20 cellular contexts compared by ENCODE assay signal in the genomic region with DNA sequence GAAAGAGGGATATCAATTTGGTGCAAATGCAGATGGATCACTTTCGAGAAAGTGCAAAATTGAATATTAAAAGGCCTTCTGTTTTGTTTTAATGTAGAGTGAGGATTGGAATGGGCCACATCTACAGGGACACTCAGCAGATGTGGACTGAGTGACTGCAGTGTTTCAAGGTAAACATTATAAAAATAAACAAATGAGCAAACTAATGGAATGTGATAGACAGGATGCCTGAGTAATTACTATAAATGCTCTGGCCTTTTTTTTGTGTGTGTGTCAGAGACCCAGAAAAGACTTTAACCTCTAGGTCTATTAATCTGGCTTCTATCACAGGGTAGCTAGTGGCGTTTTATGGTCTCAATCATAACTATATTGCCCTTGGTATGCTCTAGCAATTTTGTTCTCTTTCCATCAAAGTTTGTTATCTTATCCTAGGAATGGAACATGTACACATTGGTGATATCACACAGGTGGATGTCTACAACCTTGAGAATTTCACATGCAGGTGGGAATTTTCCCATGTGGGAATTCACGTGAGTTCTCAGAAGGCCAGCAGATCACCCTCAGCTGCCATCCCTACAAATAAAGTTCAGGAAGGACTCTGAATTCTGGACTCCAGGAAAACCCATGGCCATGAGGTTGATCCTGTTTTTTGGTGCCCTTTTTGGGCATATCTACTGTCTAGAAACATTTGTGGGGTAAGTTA. TPM values are rescaled to one million over a fixed set of nuclear protein-coding genes. Genes with fewer than 3 reads are reported as not detected.
"Had no signal": no experiment of that assay in that cellular context is flagged by ENCODE, and none has a peak within 500 bp of the region (broad histone marks: within the 10 kb centered on the region; RNA-seq: fewer than 3 reads in every experiment).

Gene CPA2 (plus strand): TSS at position 606 of the 703 bp plus-strand sequence. CDS start 19 bp downstream, at position 625.

- H3K27me3 ChIP-seq: foreskin keratinocyte, sigmoid colon, tibial artery, vagina had no signal

- H3K4me1 Mint-ChIP-seq: stimulated activated memory B cell treated with anti-CD40 and anti-IgM and Interleukin-4, amounts not matched to agents 10 μg/mL and 1 μg/mL and 100 μg/mL, for 72 hours had no signal

- H3K36me3 Mint-ChIP-seq: stimulated activated memory B cell treated with anti-CD40 and anti-IgM and Interleukin-4, amounts not matched to agents 10 μg/mL and 1 μg/mL and 100 μg/mL, for 72 hours had no signal

- H3K27ac Mint-ChIP-seq: activated T-helper 1 cell treated with anti-CD3 and anti-CD28 coated beads, Interleukin-12 subunit alpha, Interleukin-12 subunit beta, Interleukin-2, Interleukin-4 antibody, amounts not matched to agents 30 ng/mL and 10 ng/mL and 1 ng/mL, durations not matched to agents 14 hours and 24 hours and 36 hours; dendritic cell treated with granulocyte-macrophage colony-stimulating factor and Interleukin-4, amounts not matched to agents 40 ng/mL and 50 ng/mL, for 4 days; stimulated activated memory B cell treated with anti-CD40 and anti-IgM and Interleukin-4, amounts not matched to agents 10 μg/mL and 1 μg/mL and 100 μg/mL, for 72 hours had no signal

- H3K9me3 ChIP-seq: sigmoid colon, tibial artery, vagina had no signal

- H3K4me3 Mint-ChIP-seq: activated T-helper 1 cell treated with anti-CD3 and anti-CD28 coated beads, Interleukin-12 subunit alpha, Interleukin-12 subunit beta, Interleukin-2, Interleukin-4 antibody, amounts not matched to agents 30 ng/mL and 10 ng/mL and 1 ng/mL, durations not matched to agents 14 hours and 24 hours and 36 hours; dendritic cell treated with granulocyte-macrophage colony-stimulating factor and Interleukin-4, amounts not matched to agents 40 ng/mL and 50 ng/mL, for 4 days; stimulated activated memory B cell treated with anti-CD40 and anti-IgM and Interleukin-4, amounts not matched to agents 10 μg/mL and 1 μg/mL and 100 μg/mL, for 72 hours had no signal

- H3K4me3 ChIP-seq: sigmoid colon, tibial artery, vagina had no signal

- H3K9me3 Mint-ChIP-seq: activated T-helper 1 cell treated with anti-CD3 and anti-CD28 coated beads, Interleukin-12 subunit alpha, Interleukin-12 subunit beta, Interleukin-2, Interleukin-4 antibody, amounts not matched to agents 30 ng/mL and 10 ng/mL and 1 ng/mL, durations not matched to agents 14 hours and 24 hours and 36 hours; dendritic cell treated with granulocyte-macrophage colony-stimulating factor and Interleukin-4, amounts not matched to agents 40 ng/mL and 50 ng/mL, for 4 days had no signal

- H3K27ac ChIP-seq: foreskin keratinocyte, sigmoid colon, tibial artery, vagina had no signal

- DNase-seq: aorta; effector memory CD4-positive, alpha-beta T cell; foreskin keratinocyte; glutamatergic neuron; mesendoderm; sigmoid colon; stimulated activated CD4-positive, alpha-beta T cell treated with anti-CD3 and anti-CD28 coated beads, Interleukin-2, amount 100 ng/mL, for 48 hours; T-helper 9 cell; tibial artery had no signal

- ATAC-seq: activated CD4-positive, CD25-positive, alpha-beta regulatory T cell treated with anti-CD3 and anti-CD28 coated beads, Interleukin-2, amount 50 U/mL, for 24 hours; foreskin keratinocyte; stimulated activated memory B cell treated with anti-CD40 and anti-IgM and Interleukin-4, amounts not matched to agents 10 μg/mL and 1 μg/mL and 100 μg/mL, for 72 hours had no signal

- H3K36me3 ChIP-seq: sigmoid colon, tibial artery, vagina had no signal

- H3K4me1 ChIP-seq: sigmoid colon, vagina had no signal

RNA-seq across cellular contexts. Expression of gene CPA2, which starts in this region (rescaled TPM):
- total RNA-seq: activated CD8-positive, alpha-beta memory T cell treated with anti-CD3 and anti-CD28 coated beads for 36 hours; activated T-helper 1 cell treated with anti-CD3 and anti-CD28 coated beads, Interleukin-12 subunit alpha, Interleukin-12 subunit beta, Interleukin-2, Interleukin-4 antibody, amounts not matched to agents 30 ng/mL and 10 ng/mL and 1 ng/mL, durations not matched to agents 14 hours and 24 hours and 36 hours; bronchial epithelial cell; cerebellum; kidney epithelial cell; liver; osteoblast; sigmoid colon; vagina had no signal
- polyA plus RNA-seq: liver had no signal
